Comparison of ENCODE assay signal across 1 cellular context in genomic region chr17:66533572-66533971, GRCh38.
TF ChIP-seq lines count a peak whose summit lies in the region.

No MANE protein-coding gene starts in this region.

TF ChIP-seq in WTC11, 78 proteins besides CTCF, POLR2A, EP300 and RAD21 (continued from another document):
- TF ChIP-seq, protein P1, sequence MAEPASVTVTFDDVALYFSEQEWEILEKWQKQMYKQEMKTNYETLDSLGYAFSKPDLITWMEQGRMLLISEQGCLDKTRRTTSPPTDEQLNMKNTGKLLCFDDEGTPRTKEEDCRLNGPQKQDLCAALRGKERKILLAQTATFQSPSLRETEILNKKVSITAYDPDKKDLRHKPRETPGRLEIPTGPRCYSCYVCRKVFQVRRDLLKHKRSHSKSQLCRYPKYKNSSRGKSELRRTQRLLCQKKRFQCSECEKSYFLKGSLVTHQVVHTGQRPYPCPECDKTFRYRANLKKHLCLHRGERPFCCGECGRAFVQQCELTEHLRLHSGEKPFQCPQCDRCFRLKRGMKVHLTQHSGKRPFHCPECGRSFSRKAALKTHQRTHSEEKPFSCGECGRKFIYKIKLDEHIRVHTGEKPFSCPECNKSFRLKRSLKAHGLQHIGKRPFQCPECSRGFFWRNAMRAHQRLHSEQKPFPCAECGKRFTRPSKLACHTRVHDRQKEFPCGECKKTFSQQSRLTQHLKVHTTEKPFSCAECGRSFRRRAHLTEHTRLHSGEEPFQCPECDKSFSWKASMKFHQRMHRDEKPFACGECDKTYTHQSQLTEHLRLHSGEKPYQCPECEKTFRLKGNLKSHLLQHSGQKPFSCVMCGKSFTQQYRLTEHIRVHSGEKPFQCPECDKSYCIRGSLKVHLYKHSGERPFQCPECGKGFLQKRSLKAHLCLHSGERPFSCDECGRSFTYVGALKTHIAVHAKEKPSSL (CRISPR knock-in tag; conservative IDR thresholded peaks at IDR 0.05) = no peak
- TF ChIP-seq E2F5 (CRISPR knock-in tag; IDR thresholded peaks at IDR 0.05) (no peak), MXD4 (CRISPR knock-in tag; IDR thresholded peaks at IDR 0.05; ENCODE audit: borderline replicate concordance) (no peak)
TF ChIP-seq in WTC11: peak in this region for 0.
